8 cellular contexts compared by ENCODE assay signal in the genomic region with DNA sequence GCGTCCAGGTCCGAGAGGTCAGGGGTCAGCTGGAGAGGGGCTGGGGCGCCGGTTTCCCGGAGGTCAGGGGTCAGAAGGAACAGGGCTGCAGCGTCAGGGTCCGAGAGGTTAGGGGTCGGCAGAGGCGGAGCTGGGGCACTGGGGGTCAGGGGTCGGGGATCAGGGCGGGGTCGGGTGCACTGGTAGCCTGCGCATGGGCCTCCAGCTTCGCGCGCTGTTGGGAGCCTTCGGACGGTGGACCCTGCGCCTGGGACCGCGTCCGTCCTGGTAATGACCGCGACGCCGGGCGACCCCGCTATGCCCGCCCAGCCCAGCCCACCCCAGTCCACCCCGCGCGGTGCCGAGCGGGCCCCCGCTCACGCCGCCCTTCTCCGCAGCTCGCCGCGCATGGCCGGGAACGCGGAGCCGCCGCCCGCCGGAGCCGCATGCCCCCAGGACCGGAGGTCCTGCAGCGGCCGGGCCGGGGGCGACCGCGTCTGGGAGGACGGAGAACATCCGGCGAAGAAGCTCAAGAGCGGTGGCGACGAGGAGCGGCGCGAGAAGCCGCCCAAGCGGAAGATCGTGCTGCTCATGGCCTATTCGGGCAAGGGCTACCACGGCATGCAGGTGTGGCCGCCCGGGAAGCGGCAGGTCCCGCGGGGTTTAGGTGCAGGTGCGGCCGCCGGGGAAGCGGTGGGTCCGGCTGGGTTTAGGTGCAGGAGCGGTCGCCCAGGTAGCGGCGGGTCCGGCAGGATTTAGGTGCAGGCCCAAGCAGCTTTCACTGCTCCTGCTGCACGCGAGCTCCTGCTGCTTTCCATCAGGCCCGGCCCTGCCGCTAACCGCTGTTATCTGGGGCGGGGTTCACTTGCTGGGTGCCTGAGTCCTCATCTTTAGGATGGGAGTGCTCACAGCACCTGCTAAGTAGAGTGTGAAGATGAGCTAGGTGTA. TPM values are rescaled to one million over a fixed set of nuclear protein-coding genes. Genes with fewer than 3 reads are reported as not detected.
DNase-seq lines count a peak whose midpoint lies in the region; ATAC-seq and TF ChIP-seq lines count a peak whose summit lies in the region.

No MANE protein-coding gene starts in this region.

- H3K4me3 ChIP-seq in retinal pigment epithelial cell (ENCODE audit: low read length): peak overlapping the region; percentile 87

- TF ChIP-seq CTCF in retinal pigment epithelial cell (conservative IDR thresholded peaks at IDR 0.05; ENCODE audit: low read depth, low read length): no peak

- peak; percentile 31 for DNase-seq in AG08395 (ENCODE audit: low spot score)
- peak; percentile 58 for DNase-seq in NAMALWA (ENCODE audit: low spot score)
- DNase-seq in activated effector memory CD4-positive, alpha-beta T cell treated with anti-CD3 and anti-CD28 coated beads, Interleukin-2, amount 50 U/mL, for 16 hours: peak; percentile 76
- no peak for DNase-seq in left cardiac atrium
- DNase-seq in retinal pigment epithelial cell (ENCODE audit: low read depth): no peak
- no peak for DNase-seq in inferior parietal cortex (ENCODE audit: extremely low spot score)

- intact Hi-C loops in left cardiac atrium (cut with DNase I): no loop called here

- peak; percentile 24 for ATAC-seq in GM19351 (IDR thresholded peaks at IDR 0.05; ENCODE audit: unreplicated experiment)
- peak; percentile 2 to 14 for ATAC-seq in left cardiac atrium
- no peak for ATAC-seq in HG03039 (IDR thresholded peaks at IDR 0.05; ENCODE audit: unreplicated experiment)

RNA-seq across cellular contexts. Expression of a gene that starts 0.7 kb away (rescaled TPM):
- total RNA-seq in left cardiac atrium: 10 to 100 TPM in 1 of 2 donors, 1 to 10 TPM in 1; 7.7 to 19.2 TPM

RNA-seq across cellular contexts. Expression of a gene that starts 19.9 kb away (rescaled TPM):
- total RNA-seq in left cardiac atrium: 10 to 100 TPM; 15.7 to 21.1 TPM

RNA-seq across cellular contexts. Expression of a gene that starts 35.4 kb away (rescaled TPM):
- 10 to 100 TPM; 27.6 to 34.5 TPM for total RNA-seq in left cardiac atrium

Comparison
In these comparisons a context has a peak if more than half of its experiments do, and no peak if none do; other contexts are left out.
1. DNase-seq: peak in AG08395 (single experiment), NAMALWA (single experiment) and activated effector memory CD4-positive, alpha-beta T cell treated with anti-CD3 and anti-CD28 coated beads, Interleukin-2, amount 50 U/mL, for 16 hours (single experiment); none in left cardiac atrium (single experiment), retinal pigment epithelial cell (single experiment) and inferior parietal cortex (single experiment).